ENCODE assay signal across 1 cellular context in genomic region chr3:128100126-128100525, GRCh38.
TF ChIP-seq lines count a peak whose summit lies in the region.

No MANE protein-coding gene starts in this region.

TF ChIP-seq in WTC11, 78 proteins besides CTCF, POLR2A, EP300 and RAD21 (continued from another document):
- TF ChIP-seq ARID4B (CRISPR knock-in tag; IDR thresholded peaks at IDR 0.05; ENCODE audit: borderline replicate concordance): no peak
- no peak for TF ChIP-seq HMGA2 (CRISPR knock-in tag; IDR thresholded peaks at IDR 0.05)
- no peak for TF ChIP-seq IRF2 (CRISPR knock-in tag; IDR thresholded peaks at IDR 0.05; ENCODE audit: borderline replicate concordance, low read depth)
- no peak for TF ChIP-seq JAZF1 (CRISPR knock-in tag; IDR thresholded peaks at IDR 0.05)
